ENCODE assay signal across 1 cellular context in the genomic region with DNA sequence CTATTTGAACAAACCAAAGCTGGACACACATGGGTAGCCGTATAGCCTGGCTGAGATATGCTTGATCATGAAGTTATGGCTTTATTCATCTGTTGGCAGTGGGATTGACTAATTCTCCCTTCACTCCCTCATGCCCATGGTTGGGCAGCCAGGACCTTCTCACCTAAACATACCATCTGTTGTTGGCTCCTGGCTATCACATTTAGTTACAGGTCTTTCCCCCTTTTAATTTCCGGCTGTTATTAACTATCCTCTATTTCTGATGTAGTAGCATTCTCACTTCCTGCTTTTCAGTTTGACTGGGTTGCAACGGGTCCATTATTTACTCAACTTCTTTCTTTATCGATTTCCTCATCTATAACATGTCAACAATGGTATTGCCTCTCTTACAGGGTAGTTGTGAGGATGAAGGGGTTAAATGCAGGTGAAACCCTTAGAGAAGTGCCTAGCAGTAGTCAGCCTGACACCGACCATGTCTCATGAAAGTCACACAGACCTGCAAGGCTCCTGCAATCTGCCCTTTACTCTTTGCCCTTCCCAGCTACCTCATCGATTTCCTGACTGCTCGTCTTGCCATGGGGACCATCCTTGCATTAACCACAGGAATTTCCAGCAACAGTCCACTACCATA.
TF ChIP-seq lines count a peak whose summit lies in the region.

No MANE protein-coding gene starts in this region.

TF ChIP-seq in GM12878, 131 proteins besides CTCF, POLR2A, EP300 and RAD21 (continued from another document and continues in another):
- TF ChIP-seq, protein P1, sequence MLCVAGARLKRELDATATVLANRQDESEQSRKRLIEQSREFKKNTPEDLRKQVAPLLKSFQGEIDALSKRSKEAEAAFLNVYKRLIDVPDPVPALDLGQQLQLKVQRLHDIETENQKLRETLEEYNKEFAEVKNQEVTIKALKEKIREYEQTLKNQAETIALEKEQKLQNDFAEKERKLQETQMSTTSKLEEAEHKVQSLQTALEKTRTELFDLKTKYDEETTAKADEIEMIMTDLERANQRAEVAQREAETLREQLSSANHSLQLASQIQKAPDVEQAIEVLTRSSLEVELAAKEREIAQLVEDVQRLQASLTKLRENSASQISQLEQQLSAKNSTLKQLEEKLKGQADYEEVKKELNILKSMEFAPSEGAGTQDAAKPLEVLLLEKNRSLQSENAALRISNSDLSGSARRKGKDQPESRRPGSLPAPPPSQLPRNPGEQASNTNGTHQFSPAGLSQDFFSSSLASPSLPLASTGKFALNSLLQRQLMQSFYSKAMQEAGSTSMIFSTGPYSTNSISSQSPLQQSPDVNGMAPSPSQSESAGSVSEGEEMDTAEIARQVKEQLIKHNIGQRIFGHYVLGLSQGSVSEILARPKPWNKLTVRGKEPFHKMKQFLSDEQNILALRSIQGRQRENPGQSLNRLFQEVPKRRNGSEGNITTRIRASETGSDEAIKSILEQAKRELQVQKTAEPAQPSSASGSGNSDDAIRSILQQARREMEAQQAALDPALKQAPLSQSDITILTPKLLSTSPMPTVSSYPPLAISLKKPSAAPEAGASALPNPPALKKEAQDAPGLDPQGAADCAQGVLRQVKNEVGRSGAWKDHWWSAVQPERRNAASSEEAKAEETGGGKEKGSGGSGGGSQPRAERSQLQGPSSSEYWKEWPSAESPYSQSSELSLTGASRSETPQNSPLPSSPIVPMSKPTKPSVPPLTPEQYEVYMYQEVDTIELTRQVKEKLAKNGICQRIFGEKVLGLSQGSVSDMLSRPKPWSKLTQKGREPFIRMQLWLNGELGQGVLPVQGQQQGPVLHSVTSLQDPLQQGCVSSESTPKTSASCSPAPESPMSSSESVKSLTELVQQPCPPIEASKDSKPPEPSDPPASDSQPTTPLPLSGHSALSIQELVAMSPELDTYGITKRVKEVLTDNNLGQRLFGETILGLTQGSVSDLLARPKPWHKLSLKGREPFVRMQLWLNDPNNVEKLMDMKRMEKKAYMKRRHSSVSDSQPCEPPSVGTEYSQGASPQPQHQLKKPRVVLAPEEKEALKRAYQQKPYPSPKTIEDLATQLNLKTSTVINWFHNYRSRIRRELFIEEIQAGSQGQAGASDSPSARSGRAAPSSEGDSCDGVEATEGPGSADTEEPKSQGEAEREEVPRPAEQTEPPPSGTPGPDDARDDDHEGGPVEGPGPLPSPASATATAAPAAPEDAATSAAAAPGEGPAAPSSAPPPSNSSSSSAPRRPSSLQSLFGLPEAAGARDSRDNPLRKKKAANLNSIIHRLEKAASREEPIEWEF (IDR thresholded peaks at IDR 0.05; ENCODE audit: insufficient replicate concordance, low read depth, low read length): peak; percentile 66
- TF ChIP-seq YBX1 (IDR thresholded peaks at IDR 0.05) (no peak), SP1 (IDR thresholded peaks at IDR 0.05; ENCODE audit: low read depth, low read length) (no peak), KDM1A (IDR thresholded peaks at IDR 0.05; ENCODE audit: borderline replicate concordance) (no peak), TARDBP (IDR thresholded peaks at IDR 0.05; ENCODE audit: borderline replicate concordance) (no peak), ATF7 (IDR thresholded peaks at IDR 0.05; ENCODE audit: low read depth) (no peak), SIX5 (IDR thresholded peaks at IDR 0.05; ENCODE audit: low read depth, low read length, severe bottlenecking) (no peak), SPI1 (IDR thresholded peaks at IDR 0.05; ENCODE audit: borderline replicate concordance, insufficient read depth, low read depth, low read length) (peak; percentile 78), KLF5 (IDR thresholded peaks at IDR 0.05; ENCODE audit: partially characterized antibody) (no peak), IKZF2 (IDR thresholded peaks at IDR 0.05) (0 out of 4 replicates have a peak, but pooled peaks of 1 of the 2 experiments have one; percentile 15), SMC3 (IDR thresholded peaks at IDR 0.05; ENCODE audit: borderline replicate concordance, low read length) (no peak), ZNF207 (IDR thresholded peaks at IDR 0.05; ENCODE audit: borderline replicate concordance) (no peak), ZNF384 (IDR thresholded peaks at IDR 0.05; ENCODE audit: borderline replicate concordance, low read depth, low read length) (no peak), MEF2B (IDR thresholded peaks at IDR 0.05; ENCODE audit: partially characterized antibody, poor library complexity, severe bottlenecking) (no peak), NR2C1 (IDR thresholded peaks at IDR 0.05) (no peak), FOXM1 (IDR thresholded peaks at IDR 0.05; ENCODE audit: low read depth, low read length) (no peak), LARP7 (IDR thresholded peaks at IDR 0.05) (no peak), NFXL1 (IDR thresholded peaks at IDR 0.05; ENCODE audit: borderline replicate concordance) (no peak), POU2F2 (IDR thresholded peaks at IDR 0.05; ENCODE audit: borderline replicate concordance, low read depth, low read length) (no peak), RB1 (IDR thresholded peaks at IDR 0.05; ENCODE audit: borderline replicate concordance) (no peak), JUNB (IDR thresholded peaks at IDR 0.05) (peak; percentile 53)
- TF ChIP-seq, protein P2, sequence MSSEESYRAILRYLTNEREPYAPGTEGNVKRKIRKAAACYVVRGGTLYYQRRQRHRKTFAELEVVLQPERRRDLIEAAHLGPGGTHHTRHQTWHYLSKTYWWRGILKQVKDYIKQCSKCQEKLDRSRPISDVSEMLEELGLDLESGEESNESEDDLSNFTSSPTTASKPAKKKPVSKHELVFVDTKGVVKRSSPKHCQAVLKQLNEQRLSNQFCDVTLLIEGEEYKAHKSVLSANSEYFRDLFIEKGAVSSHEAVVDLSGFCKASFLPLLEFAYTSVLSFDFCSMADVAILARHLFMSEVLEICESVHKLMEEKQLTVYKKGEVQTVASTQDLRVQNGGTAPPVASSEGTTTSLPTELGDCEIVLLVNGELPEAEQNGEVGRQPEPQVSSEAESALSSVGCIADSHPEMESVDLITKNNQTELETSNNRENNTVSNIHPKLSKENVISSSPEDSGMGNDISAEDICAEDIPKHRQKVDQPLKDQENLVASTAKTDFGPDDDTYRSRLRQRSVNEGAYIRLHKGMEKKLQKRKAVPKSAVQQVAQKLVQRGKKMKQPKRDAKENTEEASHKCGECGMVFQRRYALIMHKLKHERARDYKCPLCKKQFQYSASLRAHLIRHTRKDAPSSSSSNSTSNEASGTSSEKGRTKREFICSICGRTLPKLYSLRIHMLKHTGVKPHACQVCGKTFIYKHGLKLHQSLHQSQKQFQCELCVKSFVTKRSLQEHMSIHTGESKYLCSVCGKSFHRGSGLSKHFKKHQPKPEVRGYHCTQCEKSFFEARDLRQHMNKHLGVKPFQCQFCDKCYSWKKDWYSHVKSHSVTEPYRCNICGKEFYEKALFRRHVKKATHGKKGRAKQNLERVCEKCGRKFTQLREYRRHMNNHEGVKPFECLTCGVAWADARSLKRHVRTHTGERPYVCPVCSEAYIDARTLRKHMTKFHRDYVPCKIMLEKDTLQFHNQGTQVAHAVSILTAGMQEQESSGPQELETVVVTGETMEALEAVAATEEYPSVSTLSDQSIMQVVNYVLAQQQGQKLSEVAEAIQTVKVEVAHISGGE (CRISPR knock-in tag; IDR thresholded peaks at IDR 0.05): no peak
- TF ChIP-seq, protein P3, sequence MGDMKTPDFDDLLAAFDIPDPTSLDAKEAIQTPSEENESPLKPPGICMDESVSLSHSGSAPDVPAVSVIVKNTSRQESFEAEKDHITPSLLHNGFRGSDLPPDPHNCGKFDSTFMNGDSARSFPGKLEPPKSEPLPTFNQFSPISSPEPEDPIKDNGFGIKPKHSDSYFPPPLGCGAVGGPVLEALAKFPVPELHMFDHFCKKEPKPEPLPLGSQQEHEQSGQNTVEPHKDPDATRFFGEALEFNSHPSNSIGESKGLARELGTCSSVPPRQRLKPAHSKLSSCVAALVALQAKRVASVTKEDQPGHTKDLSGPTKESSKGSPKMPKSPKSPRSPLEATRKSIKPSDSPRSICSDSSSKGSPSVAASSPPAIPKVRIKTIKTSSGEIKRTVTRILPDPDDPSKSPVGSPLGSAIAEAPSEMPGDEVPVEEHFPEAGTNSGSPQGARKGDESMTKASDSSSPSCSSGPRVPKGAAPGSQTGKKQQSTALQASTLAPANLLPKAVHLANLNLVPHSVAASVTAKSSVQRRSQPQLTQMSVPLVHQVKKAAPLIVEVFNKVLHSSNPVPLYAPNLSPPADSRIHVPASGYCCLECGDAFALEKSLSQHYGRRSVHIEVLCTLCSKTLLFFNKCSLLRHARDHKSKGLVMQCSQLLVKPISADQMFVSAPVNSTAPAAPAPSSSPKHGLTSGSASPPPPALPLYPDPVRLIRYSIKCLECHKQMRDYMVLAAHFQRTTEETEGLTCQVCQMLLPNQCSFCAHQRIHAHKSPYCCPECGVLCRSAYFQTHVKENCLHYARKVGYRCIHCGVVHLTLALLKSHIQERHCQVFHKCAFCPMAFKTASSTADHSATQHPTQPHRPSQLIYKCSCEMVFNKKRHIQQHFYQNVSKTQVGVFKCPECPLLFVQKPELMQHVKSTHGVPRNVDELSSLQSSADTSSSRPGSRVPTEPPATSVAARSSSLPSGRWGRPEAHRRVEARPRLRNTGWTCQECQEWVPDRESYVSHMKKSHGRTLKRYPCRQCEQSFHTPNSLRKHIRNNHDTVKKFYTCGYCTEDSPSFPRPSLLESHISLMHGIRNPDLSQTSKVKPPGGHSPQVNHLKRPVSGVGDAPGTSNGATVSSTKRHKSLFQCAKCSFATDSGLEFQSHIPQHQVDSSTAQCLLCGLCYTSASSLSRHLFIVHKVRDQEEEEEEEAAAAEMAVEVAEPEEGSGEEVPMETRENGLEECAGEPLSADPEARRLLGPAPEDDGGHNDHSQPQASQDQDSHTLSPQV (IDR thresholded peaks at IDR 0.05): no peak
- TF ChIP-seq, protein P4, sequence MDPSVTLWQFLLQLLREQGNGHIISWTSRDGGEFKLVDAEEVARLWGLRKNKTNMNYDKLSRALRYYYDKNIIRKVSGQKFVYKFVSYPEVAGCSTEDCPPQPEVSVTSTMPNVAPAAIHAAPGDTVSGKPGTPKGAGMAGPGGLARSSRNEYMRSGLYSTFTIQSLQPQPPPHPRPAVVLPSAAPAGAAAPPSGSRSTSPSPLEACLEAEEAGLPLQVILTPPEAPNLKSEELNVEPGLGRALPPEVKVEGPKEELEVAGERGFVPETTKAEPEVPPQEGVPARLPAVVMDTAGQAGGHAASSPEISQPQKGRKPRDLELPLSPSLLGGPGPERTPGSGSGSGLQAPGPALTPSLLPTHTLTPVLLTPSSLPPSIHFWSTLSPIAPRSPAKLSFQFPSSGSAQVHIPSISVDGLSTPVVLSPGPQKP (IDR thresholded peaks at IDR 0.05; ENCODE audit: low read depth, low read length): no peak
- TF ChIP-seq, protein P5, sequence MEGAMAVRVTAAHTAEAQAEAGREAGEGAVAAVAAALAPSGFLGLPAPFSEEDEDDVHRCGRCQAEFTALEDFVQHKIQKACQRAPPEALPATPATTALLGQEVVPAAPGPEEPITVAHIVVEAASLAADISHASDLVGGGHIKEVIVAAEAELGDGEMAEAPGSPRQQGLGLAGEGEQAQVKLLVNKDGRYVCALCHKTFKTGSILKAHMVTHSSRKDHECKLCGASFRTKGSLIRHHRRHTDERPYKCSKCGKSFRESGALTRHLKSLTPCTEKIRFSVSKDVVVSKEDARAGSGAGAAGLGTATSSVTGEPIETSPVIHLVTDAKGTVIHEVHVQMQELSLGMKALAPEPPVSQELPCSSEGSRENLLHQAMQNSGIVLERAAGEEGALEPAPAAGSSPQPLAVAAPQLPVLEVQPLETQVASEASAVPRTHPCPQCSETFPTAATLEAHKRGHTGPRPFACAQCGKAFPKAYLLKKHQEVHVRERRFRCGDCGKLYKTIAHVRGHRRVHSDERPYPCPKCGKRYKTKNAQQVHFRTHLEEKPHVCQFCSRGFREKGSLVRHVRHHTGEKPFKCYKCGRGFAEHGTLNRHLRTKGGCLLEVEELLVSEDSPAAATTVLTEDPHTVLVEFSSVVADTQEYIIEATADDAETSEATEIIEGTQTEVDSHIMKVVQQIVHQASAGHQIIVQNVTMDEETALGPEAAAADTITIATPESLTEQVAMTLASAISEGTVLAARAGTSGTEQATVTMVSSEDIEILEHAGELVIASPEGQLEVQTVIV (IDR thresholded peaks at IDR 0.05; ENCODE audit: borderline replicate concordance, partially characterized antibody): no peak
- TF ChIP-seq, protein P6, sequence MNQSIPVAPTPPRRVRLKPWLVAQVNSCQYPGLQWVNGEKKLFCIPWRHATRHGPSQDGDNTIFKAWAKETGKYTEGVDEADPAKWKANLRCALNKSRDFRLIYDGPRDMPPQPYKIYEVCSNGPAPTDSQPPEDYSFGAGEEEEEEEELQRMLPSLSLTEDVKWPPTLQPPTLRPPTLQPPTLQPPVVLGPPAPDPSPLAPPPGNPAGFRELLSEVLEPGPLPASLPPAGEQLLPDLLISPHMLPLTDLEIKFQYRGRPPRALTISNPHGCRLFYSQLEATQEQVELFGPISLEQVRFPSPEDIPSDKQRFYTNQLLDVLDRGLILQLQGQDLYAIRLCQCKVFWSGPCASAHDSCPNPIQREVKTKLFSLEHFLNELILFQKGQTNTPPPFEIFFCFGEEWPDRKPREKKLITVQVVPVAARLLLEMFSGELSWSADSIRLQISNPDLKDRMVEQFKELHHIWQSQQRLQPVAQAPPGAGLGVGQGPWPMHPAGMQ (IDR thresholded peaks at IDR 0.05; ENCODE audit: borderline replicate concordance): no peak
- TF ChIP-seq, protein P7, sequence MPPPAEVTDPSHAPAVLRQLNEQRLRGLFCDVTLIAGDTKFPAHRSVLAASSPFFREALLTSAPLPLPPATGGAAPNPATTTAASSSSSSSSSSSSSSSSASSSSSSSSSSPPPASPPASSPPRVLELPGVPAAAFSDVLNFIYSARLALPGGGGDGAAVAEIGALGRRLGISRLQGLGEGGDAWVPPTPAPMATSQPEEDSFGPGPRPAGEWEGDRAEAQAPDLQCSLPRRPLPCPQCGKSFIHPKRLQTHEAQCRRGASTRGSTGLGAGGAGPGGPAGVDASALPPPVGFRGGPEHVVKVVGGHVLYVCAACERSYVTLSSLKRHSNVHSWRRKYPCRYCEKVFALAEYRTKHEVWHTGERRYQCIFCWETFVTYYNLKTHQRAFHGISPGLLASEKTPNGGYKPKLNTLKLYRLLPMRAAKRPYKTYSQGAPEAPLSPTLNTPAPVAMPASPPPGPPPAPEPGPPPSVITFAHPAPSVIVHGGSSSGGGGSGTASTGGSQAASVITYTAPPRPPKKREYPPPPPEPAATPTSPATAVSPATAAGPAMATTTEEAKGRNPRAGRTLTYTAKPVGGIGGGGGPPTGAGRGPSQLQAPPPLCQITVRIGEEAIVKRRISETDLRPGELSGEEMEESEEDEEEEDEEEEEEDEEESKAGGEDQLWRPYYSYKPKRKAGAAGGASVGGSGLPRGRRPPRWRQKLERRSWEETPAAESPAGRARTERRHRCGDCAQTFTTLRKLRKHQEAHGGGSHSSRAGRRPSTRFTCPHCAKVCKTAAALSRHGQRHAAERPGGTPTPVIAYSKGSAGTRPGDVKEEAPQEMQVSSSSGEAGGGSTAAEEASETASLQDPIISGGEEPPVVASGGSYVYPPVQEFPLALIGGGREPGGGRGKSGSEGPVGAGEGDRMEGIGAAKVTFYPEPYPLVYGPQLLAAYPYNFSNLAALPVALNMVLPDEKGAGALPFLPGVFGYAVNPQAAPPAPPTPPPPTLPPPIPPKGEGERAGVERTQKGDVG (CRISPR knock-in tag; IDR thresholded peaks at IDR 0.05): no peak
